27 cellular contexts compared by ENCODE assay signal in genomic region chr1:82421782-82422181, GRCh38.
"Had no signal": no experiment of that assay in that cellular context is flagged by ENCODE, and none has a peak within 500 bp of the region (broad histone marks: within the 10 kb centered on the region; RNA-seq: fewer than 3 reads in every experiment).

No MANE protein-coding gene starts in this region.

- H3K4me1 ChIP-seq: esophagus squamous epithelium, gastrocnemius medialis, heart right ventricle, left lung, lower lobe of right lung had no signal

- ATAC-seq: esophagus mucosa, gastrocnemius medialis, heart right ventricle, left cardiac atrium, left lung, left ventricle myocardium superior, lower lobe of right lung, mucosa of descending colon had no signal

- FAIRE-seq: colon had no signal

- H3K27me3 Mint-ChIP-seq: naive B cell had no signal

- H3K9me3 ChIP-seq: esophagus squamous epithelium, gastrocnemius medialis, heart right ventricle, left lung, lower lobe of right lung, mucosa of descending colon had no signal

- H3K9me3 Mint-ChIP-seq: mesothelial cell of epicardium, naive B cell had no signal

- H3K36me3 Mint-ChIP-seq: immature natural killer cell, mesothelial cell of epicardium, naive B cell had no signal

- H3K4me3 ChIP-seq: coronary artery, dorsolateral prefrontal cortex, esophagus squamous epithelium, gastrocnemius medialis, heart right ventricle, left lung, lower lobe of right lung, mucosa of descending colon had no signal

- DNase-seq: dermis blood vessel endothelial cell; dorsolateral prefrontal cortex; effector CD4-positive, alpha-beta T cell; effector memory CD4-positive, alpha-beta T cell; erythroblast; esophagus squamous epithelium; foreskin fibroblast; foreskin melanocyte; gastrocnemius medialis; glutamatergic neuron; head of caudate nucleus; heart right ventricle; hypothalamus; immature natural killer cell; islet precursor cell; left cardiac atrium; left lung; left ventricle myocardium superior; lower lobe of right lung; mesenchymal stem cell; mucosa of descending colon; naive B cell had no signal

- H3K36me3 ChIP-seq: esophagus squamous epithelium, gastrocnemius medialis, heart right ventricle, left lung, lower lobe of right lung had no signal

- H3K27ac ChIP-seq: coronary artery, dorsolateral prefrontal cortex, epithelial cell of prostate, esophagus squamous epithelium, gastrocnemius medialis, heart right ventricle, left lung, lower lobe of right lung had no signal

- H3K4me3 Mint-ChIP-seq: immature natural killer cell, mesothelial cell of epicardium, naive B cell had no signal

- H3K27me3 ChIP-seq: dorsolateral prefrontal cortex, esophagus squamous epithelium, gastrocnemius medialis, heart right ventricle, left lung had no signal

- H3K27ac Mint-ChIP-seq: immature natural killer cell, mesothelial cell of epicardium, naive B cell had no signal

- H3K4me1 Mint-ChIP-seq: immature natural killer cell, naive B cell had no signal
